In genomic region chr10:87961314-87961713, GRCh38 we compare ENCODE assay signal across 10 cellular contexts.
A peak's percentile ranks its signal among the peaks of the same experiment; 100 is the strongest.
DNase-seq lines count a peak whose midpoint lies in the region; ATAC-seq and TF ChIP-seq lines count a peak whose summit lies in the region.
"Had no signal": no experiment of that assay in that cellular context is flagged by ENCODE, and none has a peak within 500 bp of the region (broad histone marks: within the 10 kb centered on the region; RNA-seq: fewer than 3 reads in every experiment).

No MANE protein-coding gene starts in this region.

- H3K9me3 Mint-ChIP-seq in effector memory CD8-positive, alpha-beta T cell = no peaks in the 10 kb centered on the region
- H3K9me3 Mint-ChIP-seq in activated CD4-positive, alpha-beta memory T cell treated with anti-CD3 and anti-CD28 coated beads, Interleukin-2, amount 10 ng/mL, durations not matched to agents 7 days and 5 days = no peaks in the 10 kb centered on the region

- H3K4me1 Mint-ChIP-seq in effector memory CD8-positive, alpha-beta T cell (ENCODE audit: low read depth in 2 of 2) = peaks cover 0 to 9% of the 10 kb centered on the region in 2 donors
- H3K4me1 Mint-ChIP-seq in activated CD4-positive, alpha-beta memory T cell treated with anti-CD3 and anti-CD28 coated beads, Interleukin-2, amount 10 ng/mL, durations not matched to agents 7 days and 5 days = no peaks in the 10 kb centered on the region

- dilution Hi-C loops in IMR-90 (cut with HindIII; ENCODE audit: low sequenced_read_pairs, unreplicated experiment) = no loop called here

- no peak overlapping the region for H2AFZ ChIP-seq in IMR-90 (replicated peaks; ENCODE audit: low read length, poor library complexity)
- no peak overlapping the region for H2AFZ ChIP-seq in PC-3 (ENCODE audit: low read length)

- H3K79me2 ChIP-seq in PC-3 (ENCODE audit: low read length) = no peaks in the 10 kb centered on the region

- H3K23ac ChIP-seq in IMR-90 (ENCODE audit: low read depth, low read length) = no peak overlapping the region

- no peak for TF ChIP-seq POLR2A in IMR-90 (IDR thresholded peaks at IDR 0.05; ENCODE audit: low read depth, low read length)

- CTCF ChIA-PET in IMR-90 (lab: Yijun Ruan, JAX) (no interaction called here), PC-3 (lab: Charles Lee) (no interaction called here)
- CTCF ChIA-PET in activated CD4-positive, alpha-beta memory T cell treated with anti-CD3 and anti-CD28 coated beads, Interleukin-2, amount 10 ng/mL, durations not matched to agents 7 days and 5 days (lab: Charles Lee) = no interaction called here

- peak overlapping the region; percentile 49 for H2BK5ac ChIP-seq in IMR-90 (ENCODE audit: low read depth, low read length, poor library complexity, severe bottlenecking)

- no peaks in the 10 kb centered on the region for H3K27me3 Mint-ChIP-seq in effector memory CD8-positive, alpha-beta T cell
- no peaks in the 10 kb centered on the region for H3K27me3 Mint-ChIP-seq in activated CD4-positive, alpha-beta memory T cell treated with anti-CD3 and anti-CD28 coated beads, Interleukin-2, amount 10 ng/mL, durations not matched to agents 7 days and 5 days

- BruUV-seq in IMR-90 (replicated peaks; lab: Mats Ljungman, UMichigan) (no TSS peak), PC-3 (replicated peaks; lab: Mats Ljungman, UMichigan) (no TSS peak)

- no peak overlapping the region for H3K4me3 Mint-ChIP-seq in effector memory CD8-positive, alpha-beta T cell
- no peak overlapping the region for H3K4me3 Mint-ChIP-seq in activated CD4-positive, alpha-beta memory T cell treated with anti-CD3 and anti-CD28 coated beads, Interleukin-2, amount 10 ng/mL, durations not matched to agents 7 days and 5 days

- H2BK120ac ChIP-seq in IMR-90 (ENCODE audit: low read depth, low read length) = no peak overlapping the region

- no peaks in the 10 kb centered on the region for H3K9me3 ChIP-seq in IMR-90 (ENCODE audit: control insufficient read depth, insufficient read depth, low read length)
- H3K9me3 ChIP-seq in PC-3 (ENCODE audit: low read length) = no peaks in the 10 kb centered on the region

- peaks cover 37% of the 10 kb centered on the region for H3K36me3 Mint-ChIP-seq in effector memory CD8-positive, alpha-beta T cell (ENCODE audit: insufficient read depth)
- peaks cover 58% of the 10 kb centered on the region for H3K36me3 Mint-ChIP-seq in activated CD4-positive, alpha-beta memory T cell treated with anti-CD3 and anti-CD28 coated beads, Interleukin-2, amount 10 ng/mL, durations not matched to agents 7 days and 5 days (ENCODE audit: low read depth)

- TF ChIP-seq CTCF in IMR-90 (conservative IDR thresholded peaks at IDR 0.05; ENCODE audit: low read depth, low read length) (no peak), PC-3 (conservative IDR thresholded peaks at IDR 0.05; ENCODE audit: low read depth, low read length) (no peak)

- H3K4me2 ChIP-seq in IMR-90 (ENCODE audit: low read depth, low read length) (no peak overlapping the region; the same call in 1 of the 2 replicates), PC-3 (ENCODE audit: low read length) (no peak overlapping the region)

- H2AK5ac ChIP-seq in IMR-90 (ENCODE audit: low read depth, low read length) = no peak overlapping the region

- TF ChIP-seq RAD21 in IMR-90 (IDR thresholded peaks at IDR 0.05; ENCODE audit: low read length) = no peak

- H3K4me3 ChIP-seq in IMR-90 (ENCODE audit: insufficient read depth, low read depth, low read length) (no peak overlapping the region), PC-3 (ENCODE audit: low read length) (no peak overlapping the region)

- no peak overlapping the region for H2BK15ac ChIP-seq in IMR-90 (ENCODE audit: low read depth, low read length)

- POLR2A ChIA-PET in IMR-90 (lab: Charles Lee; ENCODE audit: unreplicated experiment) (interaction anchor here (0.6 kb wide), 1 partner anchor 83 kb away, joined by 3 read pairs; no protein-coding TSS in a partner anchor), PC-3 (lab: Charles Lee; ENCODE audit: unreplicated experiment) (no interaction called here)
- POLR2A ChIA-PET in activated CD4-positive, alpha-beta memory T cell treated with anti-CD3 and anti-CD28 coated beads, Interleukin-2, amount 10 ng/mL, durations not matched to agents 7 days and 5 days (lab: Charles Lee) = no interaction called here

- H3F3A ChIP-seq in PC-3 (ENCODE audit: low read length, unreplicated experiment) = no peaks in the 10 kb centered on the region

- no peak overlapping the region for H4K5ac ChIP-seq in IMR-90 (ENCODE audit: low read depth, low read length)

- H3K9me1 ChIP-seq in IMR-90 (ENCODE audit: insufficient read depth, low read length) = no peaks in the 10 kb centered on the region

- no peak overlapping the region for H2AK9ac ChIP-seq in IMR-90 (replicated peaks; ENCODE audit: low read depth, low read length, poor library complexity)

- peak overlapping the region; percentile 2 to 56 for H3K27ac Mint-ChIP-seq in effector memory CD8-positive, alpha-beta T cell
- H3K27ac Mint-ChIP-seq in activated CD4-positive, alpha-beta memory T cell treated with anti-CD3 and anti-CD28 coated beads, Interleukin-2, amount 10 ng/mL, durations not matched to agents 7 days and 5 days = no peak overlapping the region

- H2BK20ac ChIP-seq in IMR-90 (ENCODE audit: low read depth, low read length) = no peak overlapping the region

- H3K9ac ChIP-seq in IMR-90 (ENCODE audit: low read depth, low read length) (no peak overlapping the region), PC-3 (ENCODE audit: low read length) (no peak overlapping the region)

- DNase-seq in AG08396 (ENCODE audit: low spot score) = peak; percentile 9
- peak; percentile 78 for DNase-seq in IMR-90
- no peak for DNase-seq in effector memory CD8-positive, alpha-beta T cell
- DNase-seq in myocyte (ENCODE audit: low read depth) = peak; percentile 56
- no peak for DNase-seq in SIG-M5 treated with dmso at 0.1 percent for 504 hours (lab: John Stamatoyannopoulos, UW; ENCODE audit: unreplicated experiment)
- no peak for DNase-seq in PC-3
- DNase-seq in activated CD4-positive, alpha-beta memory T cell treated with anti-CD3 and anti-CD28 coated beads, Interleukin-2, amount 10 ng/mL, durations not matched to agents 7 days and 5 days = no peak
- DNase-seq: MM.1S; stimulated activated CD4-positive, alpha-beta T cell treated with anti-CD3 and anti-CD28 coated beads, Interleukin-2, amount 100 ng/mL, for 24 hours had no signal

- peaks cover 5 to 23% of the 10 kb centered on the region in 2 experiments; a peak in 3 of 4 replicates for H3K79me1 ChIP-seq in IMR-90 (ENCODE audit: low read depth in 1 of 2, low read length in 2 of 2)

- peaks cover 6% of the 10 kb centered on the region; the same call in 1 of the 2 replicates for H4K20me1 ChIP-seq in IMR-90 (ENCODE audit: insufficient read depth, low read length)
- no peaks in the 10 kb centered on the region for H4K20me1 ChIP-seq in PC-3 (ENCODE audit: low read length)

- no peak overlapping the region for H4K91ac ChIP-seq in IMR-90 (ENCODE audit: insufficient read depth, low read depth, low read length)

- H3K36me3 ChIP-seq in IMR-90 (ENCODE audit: control insufficient read depth, insufficient read depth, low read length) = peaks cover 18% of the 10 kb centered on the region
- no peaks in the 10 kb centered on the region for H3K36me3 ChIP-seq in PC-3 (ENCODE audit: low read depth, low read length)

- H3K18ac ChIP-seq in IMR-90 (ENCODE audit: low read depth, low read length) = no peak overlapping the region

- no peaks in the 10 kb centered on the region for H3K27me3 ChIP-seq in IMR-90 (ENCODE audit: control insufficient read depth, insufficient read depth, low read length)
- no peaks in the 10 kb centered on the region for H3K27me3 ChIP-seq in PC-3 (ENCODE audit: low read length)

- in situ Hi-C loops in IMR-90 (cut with MboI; ENCODE audit: low sequenced_read_pairs) = no loop called here

- H3K9me2 ChIP-seq in PC-3 (replicated peaks; ENCODE audit: low read length) = no peaks in the 10 kb centered on the region

- intact Hi-C loops in IMR-90 (cut with micrococcal nuclease) (loop anchor here (5.0 kb wide), 1 partner anchor 94 kb away; no protein-coding TSS in a partner anchor), PC-3 (cut with micrococcal nuclease) (no loop called here)

- ATAC-seq in IMR-90 (ENCODE audit: low read depth) (peak; percentile 66), GM19328 (IDR thresholded peaks at IDR 0.05; ENCODE audit: unreplicated experiment) (no peak), PC-3 (no peak)
- ATAC-seq in effector memory CD8-positive, alpha-beta T cell (replicated peaks) = no peak

- H3K56ac ChIP-seq in IMR-90 (ENCODE audit: extremely low read depth, insufficient read depth, low read length) = no peak overlapping the region

- H4K8ac ChIP-seq in IMR-90 (ENCODE audit: low read depth in 2 of 2, low read length in 2 of 2) = no peak overlapping the region

- WGBS in IMR-90 (ENCODE audit: extremely low coverage in 2 of 2, insufficient read length in 1 of 2), 2 experiments = no CpG with 5 or more reads among the region's 2 CpGs

- no peaks in the 10 kb centered on the region; the same call in 1 of the 2 replicates for H3K4me1 ChIP-seq in IMR-90 (ENCODE audit: control insufficient read depth, insufficient read depth, low read length)
- no peaks in the 10 kb centered on the region for H3K4me1 ChIP-seq in PC-3 (ENCODE audit: insufficient read depth, low read length)

- H3K27ac ChIP-seq in IMR-90 (ENCODE audit: insufficient read depth, low read length) (no peak overlapping the region), PC-3 (ENCODE audit: low read length) (no peak overlapping the region)

- no peak overlapping the region; the same call in 1 of the 2 replicates for H3K4ac ChIP-seq in IMR-90 (ENCODE audit: low read depth, low read length)

- no peak overlapping the region for H3K14ac ChIP-seq in IMR-90 (replicated peaks; ENCODE audit: low read depth, low read length)

TF ChIP-seq in IMR-90, 13 proteins besides CTCF, POLR2A, EP300 and RAD21:
- TF ChIP-seq CEBPB (IDR thresholded peaks at IDR 0.05; ENCODE audit: low read depth, low read length) (peak; percentile 59), MAZ (IDR thresholded peaks at IDR 0.05; ENCODE audit: borderline replicate concordance, low read depth, low read length) (no peak), MAFK (IDR thresholded peaks at IDR 0.05; ENCODE audit: low read depth, low read length) (no peak)

Comparison
In these comparisons a context has a peak if more than half of its experiments do, and no peak if none do; other contexts are left out.
1. DNase-seq: peak in AG08396 (single experiment), IMR-90 (single experiment) and myocyte (single experiment); none in effector memory CD8-positive, alpha-beta T cell (0 of 3), SIG-M5 treated with dmso at 0.1 percent for 504 hours (single experiment), PC-3 (single experiment) and activated CD4-positive, alpha-beta memory T cell treated with anti-CD3 and anti-CD28 coated beads, Interleukin-2, amount 10 ng/mL, durations not matched to agents 7 days and 5 days (single experiment).